8 cellular contexts compared by ENCODE assay signal in genomic region chr9:37486616-37487544, GRCh38. TPM values are rescaled to one million over a fixed set of nuclear protein-coding genes. Genes with fewer than 3 reads are reported as not detected.
DNase-seq lines count a peak whose midpoint lies in the region; ATAC-seq and TF ChIP-seq lines count a peak whose summit lies in the region.

No MANE protein-coding gene starts in this region.

- H3K27ac Mint-ChIP-seq in CD4-positive, CD25-positive, alpha-beta regulatory T cell, result peak overlapping the region; percentile 95 to 97 (median 96)

- peak overlapping the region; percentile 2 to 56; a peak in 1 of 4 replicates for H4K8ac ChIP-seq in IMR-90 (ENCODE audit: low read depth in 2 of 2, low read length in 2 of 2)

- peak overlapping the region; percentile 79 for H3K14ac ChIP-seq in IMR-90 (replicated peaks; ENCODE audit: low read depth, low read length)

- no peaks in the 10 kb centered on the region for H3K27me3 ChIP-seq in CD4-positive, CD25-positive, alpha-beta regulatory T cell (ENCODE audit: control insufficient read depth, insufficient read depth, low read length)
- H3K27me3 ChIP-seq in IMR-90 (ENCODE audit: control insufficient read depth, insufficient read depth, low read length), result no peaks in the 10 kb centered on the region
- no peaks in the 10 kb centered on the region for H3K27me3 ChIP-seq in hepatocyte
- no peaks in the 10 kb centered on the region for H3K27me3 ChIP-seq in sigmoid colon

- peaks cover 6% of the 10 kb centered on the region for H3K27me3 Mint-ChIP-seq in CD4-positive, CD25-positive, alpha-beta regulatory T cell

- POLR2A ChIA-PET in IMR-90 (lab: Charles Lee; ENCODE audit: unreplicated experiment), result interaction anchor here (1.1 kb wide), 2 partner anchors 8 to 21 kb away, joined by 3 read pairs; no protein-coding TSS in a partner anchor

- peak overlapping the region; percentile 54 for H3K56ac ChIP-seq in IMR-90 (ENCODE audit: extremely low read depth, insufficient read depth, low read length)

- no peak for TF ChIP-seq EP300 in sigmoid colon (IDR thresholded peaks at IDR 0.05)

- in situ Hi-C loops in IMR-90 (cut with MboI; ENCODE audit: low sequenced_read_pairs), result loop anchor here (10.0 to 25.0 kb wide), 3 partner anchors 288 to 875 kb away; partner anchors contain the start of gene SHB

- CTCF ChIA-PET in IMR-90 (lab: Yijun Ruan, JAX), result interaction anchor here (0.7 kb wide), 1 partner anchor 72 kb away, joined by 4 read pairs; no protein-coding TSS in a partner anchor

- H3K9me2 ChIP-seq in hepatocyte (replicated peaks; ENCODE audit: insufficient read depth), result no peaks in the 10 kb centered on the region

- no peak for DNase-seq in CD4-positive, CD25-positive, alpha-beta regulatory T cell
- DNase-seq in IMR-90 (peak; percentile 98), amniotic stem cell (lab: John Stamatoyannopoulos, UW) (peak; percentile 85), hepatocyte (ENCODE audit: low spot score) (peak; percentile 65), sigmoid colon (peak; percentile 86), Kasumi-1 (lab: John Stamatoyannopoulos, UW) (no peak)
- DNase-seq in effector CD8-positive, alpha-beta T cell (lab: John Stamatoyannopoulos, UW), result no peak

- H3K4me2 ChIP-seq in IMR-90 (ENCODE audit: low read depth, low read length), result peak overlapping the region; percentile 83
- H3K4me2 ChIP-seq in hepatocyte, result peak overlapping the region; percentile 97

- TF ChIP-seq POLR2A in IMR-90 (IDR thresholded peaks at IDR 0.05; ENCODE audit: low read depth, low read length), result peak; percentile 73
- no peak for TF ChIP-seq POLR2A in sigmoid colon (IDR thresholded peaks at IDR 0.05)

- no peak for TF ChIP-seq RAD21 in IMR-90 (IDR thresholded peaks at IDR 0.05; ENCODE audit: low read length)

- no peak overlapping the region for H4K5ac ChIP-seq in IMR-90 (ENCODE audit: low read depth, low read length)

- H3K36me3 ChIP-seq in CD4-positive, CD25-positive, alpha-beta regulatory T cell (ENCODE audit: control insufficient read depth, insufficient read depth, low read length), result peaks cover 32% of the 10 kb centered on the region
- H3K36me3 ChIP-seq in IMR-90 (ENCODE audit: control insufficient read depth, insufficient read depth, low read length) (peaks cover 6% of the 10 kb centered on the region), hepatocyte (replicated peaks; ENCODE audit: insufficient read depth, low read depth) (no peaks in the 10 kb centered on the region), sigmoid colon (peaks cover 0 to 37% (median 10%) of the 10 kb centered on the region in 4 donors)

- peak overlapping the region; percentile 81 for H2AFZ ChIP-seq in IMR-90 (replicated peaks; ENCODE audit: low read length, poor library complexity)
- H2AFZ ChIP-seq in hepatocyte, result peak overlapping the region; percentile 69

- H2BK20ac ChIP-seq in IMR-90 (ENCODE audit: low read depth, low read length), result no peak overlapping the region

- peak overlapping the region; percentile 61 for H3K4ac ChIP-seq in IMR-90 (ENCODE audit: low read depth, low read length)

- H3K9me3 ChIP-seq in CD4-positive, CD25-positive, alpha-beta regulatory T cell (ENCODE audit: control insufficient read depth in 2 of 2, low read length in 2 of 2), result no peaks in the 10 kb centered on the region
- H3K9me3 ChIP-seq in IMR-90 (ENCODE audit: control insufficient read depth, insufficient read depth, low read length), result no peaks in the 10 kb centered on the region
- H3K9me3 ChIP-seq in hepatocyte (ENCODE audit: low read depth), result no peaks in the 10 kb centered on the region
- H3K9me3 ChIP-seq in sigmoid colon, result no peaks in the 10 kb centered on the region

- peaks cover 20% of the 10 kb centered on the region for H3K36me3 Mint-ChIP-seq in CD4-positive, CD25-positive, alpha-beta regulatory T cell

- peaks cover 0 to 2% (median 0%) of the 10 kb centered on the region in 7 donors for H3K9me3 Mint-ChIP-seq in CD4-positive, CD25-positive, alpha-beta regulatory T cell

- peak overlapping the region; percentile 77 for H4K91ac ChIP-seq in IMR-90 (ENCODE audit: insufficient read depth, low read depth, low read length)

- H3K9me1 ChIP-seq in IMR-90 (ENCODE audit: insufficient read depth, low read length), result peaks cover 5% of the 10 kb centered on the region; the same call in 1 of the 2 replicates

- H3K79me1 ChIP-seq in IMR-90 (ENCODE audit: low read depth in 1 of 2, low read length in 2 of 2), result peaks cover 16 to 33% of the 10 kb centered on the region in 2 experiments; a peak in 3 of 4 replicates

- peaks cover 5 to 53% (median 38%) of the 10 kb centered on the region in 4 donors for H3K4me1 Mint-ChIP-seq in CD4-positive, CD25-positive, alpha-beta regulatory T cell

- H2BK120ac ChIP-seq in IMR-90 (ENCODE audit: low read depth, low read length), result peak overlapping the region; percentile 37

- peak overlapping the region; percentile 72 for H3K23ac ChIP-seq in IMR-90 (ENCODE audit: low read depth, low read length)

- TF ChIP-seq CTCF in IMR-90 (conservative IDR thresholded peaks at IDR 0.05; ENCODE audit: low read depth, low read length) (no peak), hepatocyte (IDR thresholded peaks at IDR 0.05; ENCODE audit: poor library complexity) (no peak), sigmoid colon (IDR thresholded peaks at IDR 0.05) (no peak)

- 0% methylated on average over 2 of the region's 7 CpGs; no CpG with 5 or more reads in 1 of the 2 experiments for WGBS in IMR-90 (ENCODE audit: extremely low coverage in 2 of 2, insufficient read length in 1 of 2), 2 experiments
- WGBS in hepatocyte (ENCODE audit: low lambda C conversion rate, missing lambda C conversion rate), result 32% methylated on average over 7 of the region's 7 CpGs
- 13 to 32% methylated on average over 7 of the region's 7 CpGs for WGBS in sigmoid colon, 2 donors

- peak overlapping the region; percentile 59 for H3K9ac ChIP-seq in IMR-90 (ENCODE audit: low read depth, low read length)

- dilution Hi-C loops in IMR-90 (cut with HindIII; ENCODE audit: low sequenced_read_pairs, unreplicated experiment), result no loop called here

- H4K20me1 ChIP-seq in IMR-90 (ENCODE audit: insufficient read depth, low read length), result peaks cover 7% of the 10 kb centered on the region; the same call in 1 of the 2 replicates
- H4K20me1 ChIP-seq in hepatocyte (ENCODE audit: insufficient read depth, poor library complexity, severe bottlenecking), result no peaks in the 10 kb centered on the region

- peak overlapping the region; percentile 98 for H2AK9ac ChIP-seq in IMR-90 (replicated peaks; ENCODE audit: low read depth, low read length, poor library complexity)

- H2BK15ac ChIP-seq in IMR-90 (ENCODE audit: low read depth, low read length), result no peak overlapping the region

- H3K4me1 ChIP-seq in CD4-positive, CD25-positive, alpha-beta regulatory T cell (ENCODE audit: control insufficient read depth, insufficient read depth, low read length, poor library complexity, severe bottlenecking), result peaks cover 33% of the 10 kb centered on the region
- H3K4me1 ChIP-seq in IMR-90 (ENCODE audit: control insufficient read depth, insufficient read depth, low read length) (peaks cover 11% of the 10 kb centered on the region), hepatocyte (ENCODE audit: insufficient read depth) (peaks cover 6% of the 10 kb centered on the region), sigmoid colon (peaks cover 0 to 33% (median 28%) of the 10 kb centered on the region in 4 donors)

- H3K4me3 ChIP-seq in CD4-positive, CD25-positive, alpha-beta regulatory T cell (ENCODE audit: low read depth, low read length), result peak overlapping the region; percentile 78
- peak overlapping the region; percentile 77 for H3K4me3 ChIP-seq in IMR-90 (ENCODE audit: insufficient read depth, low read depth, low read length)
- H3K4me3 ChIP-seq in hepatocyte, result peak overlapping the region; percentile 56
- peak overlapping the region; percentile 53 to 79 (median 69) for H3K4me3 ChIP-seq in sigmoid colon

- BruUV-seq in IMR-90 (replicated peaks; lab: Mats Ljungman, UMichigan), result no TSS peak

- peak overlapping the region; percentile 94 to 97 (median 96) for H3K4me3 Mint-ChIP-seq in CD4-positive, CD25-positive, alpha-beta regulatory T cell

- peak overlapping the region; percentile 66 for H3K27ac ChIP-seq in CD4-positive, CD25-positive, alpha-beta regulatory T cell (ENCODE audit: insufficient read depth, low read length, poor library complexity, severe bottlenecking)
- H3K27ac ChIP-seq in IMR-90 (ENCODE audit: insufficient read depth, low read length) (peak overlapping the region; percentile 76), hepatocyte (peak overlapping the region; percentile 58), sigmoid colon (peak overlapping the region; percentile 82 to 95 (median 91))

- H2AK5ac ChIP-seq in IMR-90 (ENCODE audit: low read depth, low read length), result peak overlapping the region; percentile 77

- H3K79me2 ChIP-seq in hepatocyte, result peaks cover 9% of the 10 kb centered on the region

- intact Hi-C loops in IMR-90 (cut with micrococcal nuclease) (loop anchor here (10.0 kb wide), 1 partner anchor 918 kb away; no protein-coding TSS in a partner anchor), sigmoid colon (cut with DNase I) (loop anchor here (2.0 to 10.0 kb wide), 7 partner anchors 65 to 908 kb away; partner anchors contain the start of genes ALDH1B1, EXOSC3, FRMPD1 and GRHPR)

- H2BK5ac ChIP-seq in IMR-90 (ENCODE audit: low read depth, low read length, poor library complexity, severe bottlenecking), result peak overlapping the region; percentile 29

- H3K18ac ChIP-seq in IMR-90 (ENCODE audit: low read depth, low read length), result no peak overlapping the region

- no peak for ATAC-seq in CD4-positive, CD25-positive, alpha-beta regulatory T cell (ENCODE audit: low read depth in 2 of 2)
- ATAC-seq in IMR-90 (ENCODE audit: low read depth), result peak; percentile 71
- no peak for ATAC-seq in GM21423 (IDR thresholded peaks at IDR 0.05; ENCODE audit: unreplicated experiment)

RNA-seq across cellular contexts. Expression of gene POLR1E, which starts 1.1 kb away (rescaled TPM):
- 26.9 TPM for total RNA-seq in CD4-positive, CD25-positive, alpha-beta regulatory T cell
- 10 to 100 TPM; 11.2 to 18.3 (median 13.2) TPM for polyA plus RNA-seq in CD4-positive, CD25-positive, alpha-beta regulatory T cell
- total RNA-seq in IMR-90 (2012; rRNA removed), result 67.5 and 71.9 TPM in 2 replicates
- polyA plus RNA-seq in IMR-90 (2012; rRNA removed), result 42.7 and 48.0 TPM in 2 replicates
- 18.3 and 30.3 TPM in 2 replicates for polyA plus RNA-seq in IMR-90 (2012; cell fraction: cytosol; rRNA removed)
- 7.5 and 23.9 TPM in 2 replicates for polyA plus RNA-seq in IMR-90 (2012; cell fraction: nucleus; rRNA removed; ENCODE audit: low replicate concordance)
- 13.3 and 13.6 TPM in 2 replicates for total RNA-seq in hepatocyte
- 6.5 and 8.4 TPM in 2 replicates for polyA plus RNA-seq in hepatocyte
- 10 to 100 TPM; 17.4 to 33.4 (median 28.1) TPM for total RNA-seq in sigmoid colon
- 10 to 100 TPM in 2 of 3 donors, 1 to 10 TPM in 1; 4.6 to 22.3 (median 16.8) TPM for polyA plus RNA-seq in sigmoid colon

RNA-seq across cellular contexts. Expression of gene ZBTB5, which starts 21.6 kb away (rescaled TPM):
- 13.5 TPM for total RNA-seq in CD4-positive, CD25-positive, alpha-beta regulatory T cell
- 1 to 10 TPM in 2 of 4 donors, under 1 TPM in 2; 0.22 to 1.6 (median 1.2) TPM for polyA plus RNA-seq in CD4-positive, CD25-positive, alpha-beta regulatory T cell
- total RNA-seq in IMR-90 (2012; rRNA removed) (9.1 and 10.8 TPM in 2 replicates), hepatocyte (16.1 and 21.8 TPM in 2 replicates), sigmoid colon (10 to 100 TPM in 2 of 4 donors, 1 to 10 TPM in 2; 7.2 to 11.1 (median 10.2) TPM)
- polyA plus RNA-seq in IMR-90 (2012; rRNA removed) (5.8 and 6.3 TPM in 2 replicates), hepatocyte (3.8 and 4.3 TPM in 2 replicates), sigmoid colon (1 to 10 TPM; 3.6 to 7.7 (median 4.4) TPM)
- 2.6 and 3.2 TPM in 2 replicates for polyA plus RNA-seq in IMR-90 (2012; cell fraction: cytosol; rRNA removed)
- polyA plus RNA-seq in IMR-90 (2012; cell fraction: nucleus; rRNA removed; ENCODE audit: low replicate concordance), result 7.5 and 15.3 TPM in 2 replicates

Comparison
In these comparisons a context has a peak if more than half of its experiments do, and no peak if none do; other contexts are left out.
1. DNase-seq: peak in IMR-90 (single experiment), amniotic stem cell (single experiment), hepatocyte (single experiment) and sigmoid colon (single experiment); none in CD4-positive, CD25-positive, alpha-beta regulatory T cell (0 of 3), Kasumi-1 (0 of 2) and effector CD8-positive, alpha-beta T cell (single experiment).
2. Peak in every context shown above with its lines, with median percentiles within 50 percentile points of each other: H3K27ac ChIP-seq and H3K4me3 ChIP-seq.